Comparison of ENCODE assay signal across 20 cellular contexts in genomic region chr6:23650676-23651075, GRCh38.
A peak's percentile ranks its signal among the peaks of the same experiment; 100 is the strongest.
DNase-seq lines count a peak whose midpoint lies in the region; ATAC-seq and TF ChIP-seq lines count a peak whose summit lies in the region.
"Had no signal": no experiment of that assay in that cellular context is flagged by ENCODE, and none has a peak within 500 bp of the region (broad histone marks: within the 10 kb centered on the region; RNA-seq: fewer than 3 reads in every experiment).

No MANE protein-coding gene starts in this region.

- in situ Hi-C loops in transverse colon (cut with MboI; ENCODE audit: low pct_ligation_motif_present in 1 of 4, low pct_unique_long_range_greater_than_20kb in 1 of 4, low sequenced_read_pairs in 3 of 4): no loop called here

- 25% methylated on average over 5 of the region's 5 CpGs for WGBS in hepatocyte (ENCODE audit: low lambda C conversion rate, missing lambda C conversion rate)
- 50% methylated on average over 5 of the region's 5 CpGs; no CpG with 5 or more reads in 1 of the 2 donors for WGBS in transverse colon (ENCODE audit: low coverage in 1 of 2), 2 donors

- POLR2A ChIA-PET in MCF 10A (lab: Yijun Ruan, JAX): no interaction called here

- no peaks in the 10 kb centered on the region for H3K9me2 ChIP-seq in hepatocyte (replicated peaks; ENCODE audit: insufficient read depth)

- no TSS peak for BruUV-seq in MCF 10A (replicated peaks; lab: Mats Ljungman, UMichigan)

- H3K27ac ChIP-seq in VCaP (peak overlapping the region; percentile 75), hepatocyte (peak overlapping the region; percentile 54), transverse colon (peak overlapping the region in 3 of 4 donors; percentile 5 to 13 (median 12)), Peyer's patch (no peak overlapping the region)
- H3K27ac ChIP-seq: BLaER1 treated with 17β-estradiol and CSF1 and Interleukin-3, amounts not matched to agents 10 nM and 100 nM; cardiac muscle cell; GM23248; spleen had no signal

- no peaks in the 10 kb centered on the region for H3K36me3 Mint-ChIP-seq in MCF 10A (ENCODE audit: insufficient read depth, unreplicated experiment)
- H3K36me3 Mint-ChIP-seq: activated naive CD4-positive, alpha-beta T cell treated with anti-CD3 and anti-CD28 coated beads, Interleukin-2, amount 10 ng/mL, durations not matched to agents 7 days and 5 days; naive B cell had no signal

- no peaks in the 10 kb centered on the region for H3K4me1 Mint-ChIP-seq in MCF 10A (ENCODE audit: insufficient read depth, unreplicated experiment)
- H3K4me1 Mint-ChIP-seq: activated naive CD4-positive, alpha-beta T cell treated with anti-CD3 and anti-CD28 coated beads, Interleukin-2, amount 10 ng/mL, durations not matched to agents 7 days and 5 days; naive B cell; T-helper 17 cell had no signal

- no peak overlapping the region for H3K4me3 ChIP-seq in hepatocyte
- no peak overlapping the region for H3K4me3 ChIP-seq in transverse colon
- H3K4me3 ChIP-seq in Peyer's patch: no peak overlapping the region
- H3K4me3 ChIP-seq: BLaER1 treated with 17β-estradiol and CSF1 and Interleukin-3, amounts not matched to agents 10 nM and 100 nM; cardiac muscle cell; GM23248; K562; spleen had no signal

- CTCF ChIA-PET in MCF 10A (lab: Yijun Ruan, JAX): interaction anchor here (0.6 to 1.3 kb wide), 3 partner anchors 9 to 31 kb away, joined by 3 to 4 read pairs (median 4); no protein-coding TSS in a partner anchor

- intact Hi-C loops in transverse colon (cut with DNase I; ENCODE audit: low total_unique reads): no loop called here
- intact Hi-C loops in MCF 10A (cut with micrococcal nuclease): no loop called here

- no peaks in the 10 kb centered on the region for H3K27me3 Mint-ChIP-seq in MCF 10A (ENCODE audit: insufficient read depth, unreplicated experiment)
- H3K27me3 Mint-ChIP-seq: activated naive CD4-positive, alpha-beta T cell treated with anti-CD3 and anti-CD28 coated beads, Interleukin-2, amount 10 ng/mL, durations not matched to agents 7 days and 5 days; T-helper 17 cell had no signal

- H3K4me3 Mint-ChIP-seq in MCF 10A (ENCODE audit: unreplicated experiment): no peak overlapping the region
- H3K4me3 Mint-ChIP-seq: activated naive CD4-positive, alpha-beta T cell treated with anti-CD3 and anti-CD28 coated beads, Interleukin-2, amount 10 ng/mL, durations not matched to agents 7 days and 5 days; naive B cell; T-helper 17 cell had no signal

- TF ChIP-seq EP300 in transverse colon (IDR thresholded peaks at IDR 0.05; ENCODE audit: low read depth): no peak

- no peak overlapping the region for H3K4me2 ChIP-seq in hepatocyte
- H3K4me2 ChIP-seq: BLaER1 treated with 17β-estradiol and CSF1 and Interleukin-3, amounts not matched to agents 10 nM and 100 nM had no signal

- peak overlapping the region; percentile 38 for H2AFZ ChIP-seq in hepatocyte
- H2AFZ ChIP-seq: GM23248 had no signal

- no peaks in the 10 kb centered on the region for H3K9me3 Mint-ChIP-seq in MCF 10A (ENCODE audit: unreplicated experiment)
- H3K9me3 Mint-ChIP-seq: activated naive CD4-positive, alpha-beta T cell treated with anti-CD3 and anti-CD28 coated beads, Interleukin-2, amount 10 ng/mL, durations not matched to agents 7 days and 5 days; naive B cell had no signal

- H3K27me3 ChIP-seq in hepatocyte: no peaks in the 10 kb centered on the region
- no peaks in the 10 kb centered on the region for H3K27me3 ChIP-seq in transverse colon
- H3K27me3 ChIP-seq in Peyer's patch: no peaks in the 10 kb centered on the region
- H3K27me3 ChIP-seq: BLaER1 treated with 17β-estradiol and CSF1 and Interleukin-3, amounts not matched to agents 10 nM and 100 nM; cardiac muscle cell; spleen had no signal

- H3K4me1 ChIP-seq in hepatocyte (ENCODE audit: insufficient read depth): peaks cover 13% of the 10 kb centered on the region
- peaks cover 0 to 12% (median 2%) of the 10 kb centered on the region in 4 donors for H3K4me1 ChIP-seq in transverse colon
- H3K4me1 ChIP-seq in Peyer's patch: peaks cover 0 to 8% (median 0%) of the 10 kb centered on the region in 4 donors
- H3K4me1 ChIP-seq: BLaER1 treated with 17β-estradiol and CSF1 and Interleukin-3, amounts not matched to agents 10 nM and 100 nM; spleen had no signal

- no peak for ATAC-seq in HG03342 (IDR thresholded peaks at IDR 0.05; ENCODE audit: unreplicated experiment)
- ATAC-seq: K562, T-helper 17 cell had no signal

- no peak for TF ChIP-seq POLR2A in transverse colon (IDR thresholded peaks at IDR 0.05)
- no peak for TF ChIP-seq POLR2A in Peyer's patch (IDR thresholded peaks at IDR 0.05)

- DNase-seq in hepatocyte (ENCODE audit: low spot score) (no peak), occipital lobe (lab: John Stamatoyannopoulos, UW) (peak; percentile 24), transverse colon (peak; percentile 43), Peyer's patch (no peak), MCF 10A (ENCODE audit: unreplicated experiment) (no peak)
- DNase-seq: activated CD4-positive, CD25-positive, alpha-beta regulatory T cell treated with anti-CD3 and anti-CD28 coated beads, Interleukin-2, amount 50 U/mL, for 72 hours; activated CD8-positive, alpha-beta memory T cell treated with anti-CD3 and anti-CD28 coated beads, Interleukin-2, amount 50 U/mL, for 4 hours; activated naive CD4-positive, alpha-beta T cell treated with anti-CD3 and anti-CD28 coated beads, Interleukin-2, amount 10 ng/mL, durations not matched to agents 7 days and 5 days; DND-41; GM23248; naive B cell; NCI-H146; NCI-H524 treated with DMSO at 0.1 percent for 48 hours; spleen; T-helper 17 cell had no signal

- H3K27ac Mint-ChIP-seq in MCF 10A (ENCODE audit: low read depth, unreplicated experiment): no peak overlapping the region
- H3K27ac Mint-ChIP-seq: activated naive CD4-positive, alpha-beta T cell treated with anti-CD3 and anti-CD28 coated beads, Interleukin-2, amount 10 ng/mL, durations not matched to agents 7 days and 5 days; naive B cell; T-helper 17 cell had no signal

- H4K20me1 ChIP-seq in hepatocyte (ENCODE audit: insufficient read depth, poor library complexity, severe bottlenecking): no peaks in the 10 kb centered on the region
- H4K20me1 ChIP-seq: BLaER1 treated with 17β-estradiol and CSF1 and Interleukin-3, amounts not matched to agents 10 nM and 100 nM had no signal

- no peaks in the 10 kb centered on the region for H3K9me3 ChIP-seq in hepatocyte (ENCODE audit: low read depth)
- H3K9me3 ChIP-seq in transverse colon: no peaks in the 10 kb centered on the region
- H3K9me3 ChIP-seq in Peyer's patch: no peaks in the 10 kb centered on the region
- H3K9me3 ChIP-seq: BLaER1 treated with 17β-estradiol and CSF1 and Interleukin-3, amounts not matched to agents 10 nM and 100 nM; spleen had no signal

- H3K79me2 ChIP-seq in hepatocyte: no peaks in the 10 kb centered on the region

- H3K36me3 ChIP-seq in hepatocyte (replicated peaks; ENCODE audit: insufficient read depth, low read depth) (no peaks in the 10 kb centered on the region), transverse colon (no peaks in the 10 kb centered on the region), Peyer's patch (no peaks in the 10 kb centered on the region)
- H3K36me3 ChIP-seq: BLaER1 treated with 17β-estradiol and CSF1 and Interleukin-3, amounts not matched to agents 10 nM and 100 nM; cardiac muscle cell; spleen had no signal

- TF ChIP-seq CTCF in VCaP (conservative IDR thresholded peaks at IDR 0.05) (no peak), hepatocyte (IDR thresholded peaks at IDR 0.05; ENCODE audit: poor library complexity) (no peak), transverse colon (IDR thresholded peaks at IDR 0.05) (no peak), Peyer's patch (IDR thresholded peaks at IDR 0.05) (no peak), MCF 10A (IDR thresholded peaks at IDR 0.05; ENCODE audit: unreplicated experiment) (no peak)

Comparison
In these comparisons a context has a peak if more than half of its experiments do, and no peak if none do; other contexts are left out.
1. H3K27ac ChIP-seq: peak in VCaP (single experiment), hepatocyte (single experiment) and transverse colon (3 of 4); none in Peyer's patch (0 of 4).
2. DNase-seq: peak in occipital lobe (single experiment) and transverse colon (single experiment); none in hepatocyte (single experiment), Peyer's patch (0 of 3) and MCF 10A (single experiment).